ENCODE assay signal across 21 cellular contexts in genomic region chr15:77773003-77773402, GRCh38.
"Had no signal": no experiment of that assay in that cellular context is flagged by ENCODE, and none has a peak within 500 bp of the region (broad histone marks: within the 10 kb centered on the region; RNA-seq: fewer than 3 reads in every experiment).

No MANE protein-coding gene starts in this region.

- H3K36me3 ChIP-seq: SJCRH30 had no signal

- H3K4me1 ChIP-seq: SJCRH30 had no signal

- H3K4me3 ChIP-seq: SJCRH30 had no signal

- ATAC-seq: Panc1, PC-3, SK-N-SH treated with all-trans-retinoic acid at 6 μM for 48 hours had no signal

- DNase-seq: IMR-90; KBM-7; NCI-H1092 treated with DMSO at 0.1 percent for 48 hours; NCI-H1436; NCI-H1694; NCI-H187 treated with DMSO at 0.1 percent for 48 hours; NCI-H2029 treated with DMSO at 0.1 percent for 48 hours; NCI-H2171 treated with DMSO at 0.1 percent for 48 hours; NCI-H345; NCI-H446 treated with DMSO at 0.1 percent for 48 hours; NCI-H510A treated with DMSO at 0.1 percent for 48 hours; NCI-H526; NCI-H82; NK-92 treated with Interleukin-12 subunit alpha and Interleukin-12 subunit beta, amount 100 ng/mL, for 24 hours; PC-3; SHP77 treated with DMSO at 0.1 percent for 48 hours; SJCRH30; T-helper 1 cell had no signal

- H3K9me3 ChIP-seq: SJCRH30 had no signal

- H3K27ac ChIP-seq: RWPE1, SJCRH30 had no signal
